In genomic region chr6:44012078-44012493, GRCh38 we compare ENCODE assay signal across 10 cellular contexts.
A peak's percentile ranks its signal among the peaks of the same experiment; 100 is the strongest.
DNase-seq lines count a peak whose midpoint lies in the region; ATAC-seq and TF ChIP-seq lines count a peak whose summit lies in the region.
"Had no signal": no experiment of that assay in that cellular context is flagged by ENCODE, and none has a peak within 500 bp of the region (broad histone marks: within the 10 kb centered on the region; RNA-seq: fewer than 3 reads in every experiment).

No MANE protein-coding gene starts in this region.

- CTCF ChIA-PET in RWPE1 (lab: Yijun Ruan, JAX): interaction anchor here (0.7 to 1.0 kb wide), 2 partner anchors 21 to 63 kb away, joined by 3 to 5 read pairs; no protein-coding TSS in a partner anchor

- TF ChIP-seq POLR2A in spleen (IDR thresholded peaks at IDR 0.05): no peak

- intact Hi-C loops in spleen (cut with DNase I; ENCODE audit: low total_unique reads): no loop called here
- intact Hi-C loops in activated T-helper 1 cell treated with anti-CD3 and anti-CD28 coated beads, Interleukin-12 subunit alpha, Interleukin-12 subunit beta, Interleukin-2, Interleukin-4 antibody, amounts not matched to agents 30 ng/mL and 10 ng/mL and 1 ng/mL, durations not matched to agents 14 hours and 24 hours and 36 hours (cut with micrococcal nuclease): no loop called here

- no peak overlapping the region for H3K27ac Mint-ChIP-seq in activated T-helper 1 cell treated with anti-CD3 and anti-CD28 coated beads, Interleukin-12 subunit alpha, Interleukin-12 subunit beta, Interleukin-2, Interleukin-4 antibody, amounts not matched to agents 30 ng/mL and 10 ng/mL and 1 ng/mL, durations not matched to agents 14 hours and 24 hours and 36 hours
- H3K27ac Mint-ChIP-seq: activated CD4-positive, alpha-beta T cell treated with anti-CD3 and anti-CD28 coated beads for 36 hours; mesothelial cell of epicardium had no signal

- DNase-seq in NK-92 treated with Interleukin-12 subunit alpha and Interleukin-12 subunit beta, amount 100 ng/mL, for 24 hours (lab: John Stamatoyannopoulos, UW): peak; percentile 65
- no peak for DNase-seq in NK-92 (lab: John Stamatoyannopoulos, UW; ENCODE audit: unreplicated experiment)
- DNase-seq in RWPE1 (ENCODE audit: low spot score): peak; percentile 38
- peak; percentile 100 for DNase-seq in fibroblast of mammary gland (ENCODE audit: low read depth)
- peak; percentile 57 for DNase-seq in spleen
- no peak for DNase-seq in activated T-helper 1 cell treated with anti-CD3 and anti-CD28 coated beads, Interleukin-12 subunit alpha, Interleukin-12 subunit beta, Interleukin-2, Interleukin-4 antibody, amounts not matched to agents 30 ng/mL and 10 ng/mL and 1 ng/mL, durations not matched to agents 14 hours and 24 hours and 36 hours (ENCODE audit: low spot score)
- no peak for DNase-seq in NCI-H2227 (lab: John Stamatoyannopoulos, UW; ENCODE audit: unreplicated experiment)
- DNase-seq: activated CD4-positive, alpha-beta T cell treated with anti-CD3 and anti-CD28 coated beads for 36 hours had no signal

- 25 to 39% (median 34%) methylated on average over 3 of the region's 3 CpGs for WGBS in spleen, 5 donors

- no peaks in the 10 kb centered on the region for H3K9me3 Mint-ChIP-seq in activated T-helper 1 cell treated with anti-CD3 and anti-CD28 coated beads, Interleukin-12 subunit alpha, Interleukin-12 subunit beta, Interleukin-2, Interleukin-4 antibody, amounts not matched to agents 30 ng/mL and 10 ng/mL and 1 ng/mL, durations not matched to agents 14 hours and 24 hours and 36 hours

- peak overlapping the region; percentile 49 for H3K27ac ChIP-seq in RWPE1
- H3K27ac ChIP-seq in spleen: no peak overlapping the region

- POLR2A ChIA-PET in RWPE1 (lab: Yijun Ruan, JAX; ENCODE audit: low non-redundant PET): no interaction called here

- ATAC-seq in GM19395 (IDR thresholded peaks at IDR 0.05; ENCODE audit: unreplicated experiment): no peak
- ATAC-seq: activated CD4-positive, alpha-beta T cell treated with anti-CD3 and anti-CD28 coated beads for 36 hours had no signal

- no peak overlapping the region for H3K4me3 Mint-ChIP-seq in activated T-helper 1 cell treated with anti-CD3 and anti-CD28 coated beads, Interleukin-12 subunit alpha, Interleukin-12 subunit beta, Interleukin-2, Interleukin-4 antibody, amounts not matched to agents 30 ng/mL and 10 ng/mL and 1 ng/mL, durations not matched to agents 14 hours and 24 hours and 36 hours
- H3K4me3 Mint-ChIP-seq: activated CD4-positive, alpha-beta T cell treated with anti-CD3 and anti-CD28 coated beads for 36 hours; mesothelial cell of epicardium had no signal

- TF ChIP-seq CTCF in RWPE1 (conservative IDR thresholded peaks at IDR 0.05; ENCODE audit: low read depth) (no peak), fibroblast of mammary gland (conservative IDR thresholded peaks at IDR 0.05; ENCODE audit: control insufficient read depth, insufficient read depth, low read depth, low read length) (no peak), spleen (IDR thresholded peaks at IDR 0.05 in 8 of 11, conservative IDR thresholded peaks at IDR 0.05 in 3 of 11) (no peak)

- H3K36me3 ChIP-seq in spleen: no peaks in the 10 kb centered on the region

- H3K27me3 Mint-ChIP-seq in activated T-helper 1 cell treated with anti-CD3 and anti-CD28 coated beads, Interleukin-12 subunit alpha, Interleukin-12 subunit beta, Interleukin-2, Interleukin-4 antibody, amounts not matched to agents 30 ng/mL and 10 ng/mL and 1 ng/mL, durations not matched to agents 14 hours and 24 hours and 36 hours (ENCODE audit: insufficient read depth): peaks cover 17% of the 10 kb centered on the region

- no peaks in the 10 kb centered on the region for H3K4me1 Mint-ChIP-seq in activated T-helper 1 cell treated with anti-CD3 and anti-CD28 coated beads, Interleukin-12 subunit alpha, Interleukin-12 subunit beta, Interleukin-2, Interleukin-4 antibody, amounts not matched to agents 30 ng/mL and 10 ng/mL and 1 ng/mL, durations not matched to agents 14 hours and 24 hours and 36 hours (ENCODE audit: low read depth)

- H3K36me3 Mint-ChIP-seq in activated T-helper 1 cell treated with anti-CD3 and anti-CD28 coated beads, Interleukin-12 subunit alpha, Interleukin-12 subunit beta, Interleukin-2, Interleukin-4 antibody, amounts not matched to agents 30 ng/mL and 10 ng/mL and 1 ng/mL, durations not matched to agents 14 hours and 24 hours and 36 hours (ENCODE audit: low read depth): no peaks in the 10 kb centered on the region
- H3K36me3 Mint-ChIP-seq: mesothelial cell of epicardium had no signal

- H3K4me3 ChIP-seq in fibroblast of mammary gland (ENCODE audit: control insufficient read depth, low read depth, low read length) (no peak overlapping the region), spleen (no peak overlapping the region)

- peaks cover 0 to 12% (median 0%) of the 10 kb centered on the region in 6 donors for H3K4me1 ChIP-seq in spleen

- peaks cover 0 to 15% (median 0%) of the 10 kb centered on the region in 7 donors for H3K27me3 ChIP-seq in spleen (replicated peaks in 1 of 7)

- H3K9me3 ChIP-seq in spleen: no peaks in the 10 kb centered on the region

Comparison
In these comparisons a context has a peak if more than half of its experiments do, and no peak if none do; other contexts are left out.
1. DNase-seq: peak in NK-92 treated with Interleukin-12 subunit alpha and Interleukin-12 subunit beta, amount 100 ng/mL, for 24 hours (single experiment), RWPE1 (single experiment), fibroblast of mammary gland (single experiment) and spleen (single experiment); none in NK-92 (single experiment), activated T-helper 1 cell treated with anti-CD3 and anti-CD28 coated beads, Interleukin-12 subunit alpha, Interleukin-12 subunit beta, Interleukin-2, Interleukin-4 antibody, amounts not matched to agents 30 ng/mL and 10 ng/mL and 1 ng/mL, durations not matched to agents 14 hours and 24 hours and 36 hours (single experiment) and NCI-H2227 (single experiment).